8 cellular contexts compared by ENCODE assay signal in the genomic region with DNA sequence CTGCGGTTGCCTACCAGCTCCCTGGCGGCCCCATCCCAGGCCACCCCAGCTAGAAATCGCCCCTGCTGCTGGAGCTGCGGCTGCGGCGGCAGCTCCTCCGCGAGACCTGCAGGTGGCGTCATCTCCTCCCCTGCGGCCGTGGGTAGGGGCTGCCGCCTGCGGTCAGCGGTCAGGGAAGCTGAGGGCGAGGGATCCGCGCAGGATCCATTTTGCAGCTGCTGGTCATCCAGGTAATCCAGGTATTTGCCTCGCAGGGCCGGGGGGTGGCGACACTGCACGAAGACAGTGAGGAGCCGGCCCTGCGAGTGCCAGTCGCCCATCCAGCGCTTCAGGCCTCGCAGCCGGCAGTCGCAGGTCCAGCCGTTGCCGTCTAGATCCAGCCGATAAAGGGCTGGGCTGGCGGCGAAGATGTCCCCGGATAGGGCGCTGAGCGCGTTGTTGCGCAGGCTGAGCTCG. TPM values are rescaled to one million over a fixed set of nuclear protein-coding genes. Genes with fewer than 3 reads are reported as not detected.
A peak's percentile ranks its signal among the peaks of the same experiment; 100 is the strongest.
DNase-seq lines count a peak whose midpoint lies in the region; TF ChIP-seq lines count a peak whose summit lies in the region.

No MANE protein-coding gene starts in this region.

- H3K9me3 ChIP-seq in colonic mucosa = no peaks in the 10 kb centered on the region

- DNase-seq in activated T-cell treated with anti-CD3 and anti-CD28 coated beads, Interleukin-2, amount 50 U/mL, for 1 hour = peak; percentile 17
- DNase-seq in activated T-cell treated with anti-CD3 and anti-CD28 coated beads for 4 hours (no peak), NCI-H526 (lab: John Stamatoyannopoulos, UW) (peak; percentile 70 to 94), colonic mucosa (peak; percentile 77), kidney glomerular epithelial cell (lab: John Stamatoyannopoulos, UW) (peak; percentile 42), SHP77 treated with DMSO at 0.1 percent for 48 hours (lab: John Stamatoyannopoulos, UW) (no peak)
- peak; percentile 40 for DNase-seq in stimulated activated CD8-positive, alpha-beta memory T cell treated with anti-CD3 and anti-CD28 coated beads, Interleukin-4, amount 100 ng/mL, for 48 hours
- DNase-seq in stimulated activated naive CD4-positive, alpha-beta T cell treated with Interleukin-2 at 50 U/mL for 16 hours (lab: John Stamatoyannopoulos, UW) = no peak

- peak overlapping the region; percentile 63 for H3K4me3 ChIP-seq in colonic mucosa

- peak overlapping the region; percentile 7 for H3K27ac ChIP-seq in colonic mucosa

- intact Hi-C loops in colonic mucosa (cut with DNase I) = loop anchor here (2.0 kb wide), 1 partner anchor 148 kb away; no protein-coding TSS in a partner anchor

- peaks cover 6% of the 10 kb centered on the region for H3K4me1 ChIP-seq in colonic mucosa

- no peaks in the 10 kb centered on the region for H3K36me3 ChIP-seq in colonic mucosa

- peak overlapping the region; percentile 61 to 83 for H3K9ac ChIP-seq in colonic mucosa (ENCODE audit: low read depth in 2 of 2, low read length in 2 of 2)

- H3K27me3 ChIP-seq in colonic mucosa = peaks cover 28% of the 10 kb centered on the region

- peak; percentile 43 for TF ChIP-seq CTCF in colonic mucosa (IDR thresholded peaks at IDR 0.05)

RNA-seq across cellular contexts. Expression of a gene that starts 1.5 kb away (rescaled TPM):
- total RNA-seq in colonic mucosa = 1 to 10 TPM; 1.1 to 1.9 TPM

Comparison
In these comparisons a context has a peak if more than half of its experiments do, and no peak if none do; other contexts are left out.
1. DNase-seq: peak in activated T-cell treated with anti-CD3 and anti-CD28 coated beads, Interleukin-2, amount 50 U/mL, for 1 hour (single experiment), NCI-H526 (2 of 2), colonic mucosa (single experiment), kidney glomerular epithelial cell (single experiment) and stimulated activated CD8-positive, alpha-beta memory T cell treated with anti-CD3 and anti-CD28 coated beads, Interleukin-4, amount 100 ng/mL, for 48 hours (single experiment); none in activated T-cell treated with anti-CD3 and anti-CD28 coated beads for 4 hours (single experiment), SHP77 treated with DMSO at 0.1 percent for 48 hours (single experiment) and stimulated activated naive CD4-positive, alpha-beta T cell treated with Interleukin-2 at 50 U/mL for 16 hours (single experiment).